1 cellular context compared by ENCODE assay signal in genomic region chr16:69330286-69331109, GRCh38.
A peak's percentile ranks its signal among the peaks of the same experiment; 100 is the strongest.
TF ChIP-seq lines count a peak whose summit lies in the region.

TSS of gene PDF (minus strand) at chr16:69330588. CDS start at chr16:69330570, 18 bp downstream.

TF ChIP-seq in HepG2, 621 proteins besides CTCF, POLR2A, EP300 and RAD21 (continued from another document and continues in another):
- TF ChIP-seq, protein P1, sequence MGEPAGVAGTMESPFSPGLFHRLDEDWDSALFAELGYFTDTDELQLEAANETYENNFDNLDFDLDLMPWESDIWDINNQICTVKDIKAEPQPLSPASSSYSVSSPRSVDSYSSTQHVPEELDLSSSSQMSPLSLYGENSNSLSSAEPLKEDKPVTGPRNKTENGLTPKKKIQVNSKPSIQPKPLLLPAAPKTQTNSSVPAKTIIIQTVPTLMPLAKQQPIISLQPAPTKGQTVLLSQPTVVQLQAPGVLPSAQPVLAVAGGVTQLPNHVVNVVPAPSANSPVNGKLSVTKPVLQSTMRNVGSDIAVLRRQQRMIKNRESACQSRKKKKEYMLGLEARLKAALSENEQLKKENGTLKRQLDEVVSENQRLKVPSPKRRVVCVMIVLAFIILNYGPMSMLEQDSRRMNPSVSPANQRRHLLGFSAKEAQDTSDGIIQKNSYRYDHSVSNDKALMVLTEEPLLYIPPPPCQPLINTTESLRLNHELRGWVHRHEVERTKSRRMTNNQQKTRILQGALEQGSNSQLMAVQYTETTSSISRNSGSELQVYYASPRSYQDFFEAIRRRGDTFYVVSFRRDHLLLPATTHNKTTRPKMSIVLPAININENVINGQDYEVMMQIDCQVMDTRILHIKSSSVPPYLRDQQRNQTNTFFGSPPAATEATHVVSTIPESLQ (CRISPR knock-in tag; conservative IDR thresholded peaks at IDR 0.05) = peak; percentile 86; the same call in 1 of the 2 replicates
- TF ChIP-seq ERF (CRISPR knock-in tag; IDR thresholded peaks at IDR 0.05) = peak; percentile 98
- peak; percentile 71; the same call in 1 of the 2 replicates for TF ChIP-seq RNF2 (conservative IDR thresholded peaks at IDR 0.05; ENCODE audit: low read depth)
- 0 out of 2 replicates have a peak, but pooled peaks have one; percentile 3 for TF ChIP-seq BHLHE40 (IDR thresholded peaks at IDR 0.05; ENCODE audit: low read length)
- peak; percentile 93 for TF ChIP-seq KDM4B (CRISPR knock-in tag; IDR thresholded peaks at IDR 0.05)
- TF ChIP-seq, protein P2, sequence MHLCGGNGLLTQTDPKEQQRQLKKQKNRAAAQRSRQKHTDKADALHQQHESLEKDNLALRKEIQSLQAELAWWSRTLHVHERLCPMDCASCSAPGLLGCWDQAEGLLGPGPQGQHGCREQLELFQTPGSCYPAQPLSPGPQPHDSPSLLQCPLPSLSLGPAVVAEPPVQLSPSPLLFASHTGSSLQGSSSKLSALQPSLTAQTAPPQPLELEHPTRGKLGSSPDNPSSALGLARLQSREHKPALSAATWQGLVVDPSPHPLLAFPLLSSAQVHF (CRISPR knock-in tag; IDR thresholded peaks at IDR 0.05) = peak; percentile 90
- TF ChIP-seq TSC22D2 (CRISPR knock-in tag; IDR thresholded peaks at IDR 0.05; ENCODE audit: borderline replicate concordance) = 0 out of 2 replicates have a peak, but pooled peaks have one; percentile 89
- peak; percentile 84 for TF ChIP-seq ISL2 (CRISPR knock-in tag; IDR thresholded peaks at IDR 0.05)
- peak; percentile 61; the same call in 1 of the 2 replicates for TF ChIP-seq NKX3-1 (CRISPR knock-in tag; IDR thresholded peaks at IDR 0.05)
- TF ChIP-seq TCF7L2 (IDR thresholded peaks at IDR 0.05; ENCODE audit: low read depth, low read length) = no peak
- TF ChIP-seq, protein P3, sequence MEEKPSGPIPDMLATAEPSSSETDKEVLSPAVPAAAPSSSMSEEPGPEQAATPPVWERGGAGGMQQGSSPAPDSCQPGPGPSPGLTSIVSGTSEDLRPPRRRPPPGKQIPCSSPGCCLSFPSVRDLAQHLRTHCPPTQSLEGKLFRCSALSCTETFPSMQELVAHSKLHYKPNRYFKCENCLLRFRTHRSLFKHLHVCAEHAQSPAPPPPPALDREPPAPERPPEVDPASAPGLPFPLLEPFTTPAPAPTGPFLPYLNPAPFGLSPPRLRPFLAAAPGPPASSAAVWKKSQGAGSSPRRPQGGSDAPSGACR (CRISPR knock-in tag; IDR thresholded peaks at IDR 0.05) = peak; percentile 63; the same call in 1 of the 2 replicates
- no peak for TF ChIP-seq ZBTB8A (CRISPR knock-in tag; IDR thresholded peaks at IDR 0.05; ENCODE audit: borderline replicate concordance, low read depth)
- TF ChIP-seq HNRNPH1 (optimal IDR thresholded peaks at IDR 0.05; ENCODE audit: low read depth, low read length) = peak; percentile 57
- TF ChIP-seq, protein P4, sequence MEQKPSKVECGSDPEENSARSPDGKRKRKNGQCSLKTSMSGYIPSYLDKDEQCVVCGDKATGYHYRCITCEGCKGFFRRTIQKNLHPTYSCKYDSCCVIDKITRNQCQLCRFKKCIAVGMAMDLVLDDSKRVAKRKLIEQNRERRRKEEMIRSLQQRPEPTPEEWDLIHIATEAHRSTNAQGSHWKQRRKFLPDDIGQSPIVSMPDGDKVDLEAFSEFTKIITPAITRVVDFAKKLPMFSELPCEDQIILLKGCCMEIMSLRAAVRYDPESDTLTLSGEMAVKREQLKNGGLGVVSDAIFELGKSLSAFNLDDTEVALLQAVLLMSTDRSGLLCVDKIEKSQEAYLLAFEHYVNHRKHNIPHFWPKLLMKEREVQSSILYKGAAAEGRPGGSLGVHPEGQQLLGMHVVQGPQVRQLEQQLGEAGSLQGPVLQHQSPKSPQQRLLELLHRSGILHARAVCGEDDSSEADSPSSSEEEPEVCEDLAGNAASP (CRISPR knock-in tag; IDR thresholded peaks at IDR 0.05; ENCODE audit: borderline replicate concordance) = peak; percentile 87
- 0 out of 2 replicates have a peak, but pooled peaks have one; percentile 27 for TF ChIP-seq ZBTB21 (CRISPR knock-in tag; IDR thresholded peaks at IDR 0.05)
- TF ChIP-seq ZNF747 (CRISPR knock-in tag; IDR thresholded peaks at IDR 0.05; ENCODE audit: borderline replicate concordance) = peak; percentile 95; the same call in 1 of the 2 replicates
- TF ChIP-seq BRCA1 (CRISPR knock-in tag; IDR thresholded peaks at IDR 0.05) = 0 out of 2 replicates have a peak, but pooled peaks have one; percentile 79
- TF ChIP-seq, protein P5, sequence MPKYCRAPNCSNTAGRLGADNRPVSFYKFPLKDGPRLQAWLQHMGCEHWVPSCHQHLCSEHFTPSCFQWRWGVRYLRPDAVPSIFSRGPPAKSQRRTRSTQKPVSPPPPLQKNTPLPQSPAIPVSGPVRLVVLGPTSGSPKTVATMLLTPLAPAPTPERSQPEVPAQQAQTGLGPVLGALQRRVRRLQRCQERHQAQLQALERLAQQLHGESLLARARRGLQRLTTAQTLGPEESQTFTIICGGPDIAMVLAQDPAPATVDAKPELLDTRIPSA (CRISPR knock-in tag; IDR thresholded peaks at IDR 0.05; ENCODE audit: borderline replicate concordance) = peak; percentile 25; the same call in 1 of the 2 replicates
- peak; percentile 72 for TF ChIP-seq PATZ1 (CRISPR knock-in tag; IDR thresholded peaks at IDR 0.05)
- no peak for TF ChIP-seq ZNF24 (IDR thresholded peaks at IDR 0.05)
- TF ChIP-seq, protein P6, sequence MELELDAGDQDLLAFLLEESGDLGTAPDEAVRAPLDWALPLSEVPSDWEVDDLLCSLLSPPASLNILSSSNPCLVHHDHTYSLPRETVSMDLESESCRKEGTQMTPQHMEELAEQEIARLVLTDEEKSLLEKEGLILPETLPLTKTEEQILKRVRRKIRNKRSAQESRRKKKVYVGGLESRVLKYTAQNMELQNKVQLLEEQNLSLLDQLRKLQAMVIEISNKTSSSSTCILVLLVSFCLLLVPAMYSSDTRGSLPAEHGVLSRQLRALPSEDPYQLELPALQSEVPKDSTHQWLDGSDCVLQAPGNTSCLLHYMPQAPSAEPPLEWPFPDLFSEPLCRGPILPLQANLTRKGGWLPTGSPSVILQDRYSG (CRISPR knock-in tag; IDR thresholded peaks at IDR 0.05) = no peak; the same call in 1 of the 2 replicates
- peak; percentile 92 for TF ChIP-seq MED13 (CRISPR knock-in tag; IDR thresholded peaks at IDR 0.05)
- TF ChIP-seq IRX3 (CRISPR knock-in tag; IDR thresholded peaks at IDR 0.05; ENCODE audit: borderline replicate concordance, low read depth) = no peak; the same call in 1 of the 2 replicates
- peak; percentile 67; the same call in 1 of the 2 replicates for TF ChIP-seq FOXA3 (CRISPR knock-in tag; IDR thresholded peaks at IDR 0.05)
- TF ChIP-seq ZBTB4 (CRISPR knock-in tag; IDR thresholded peaks at IDR 0.05; ENCODE audit: borderline replicate concordance) = no peak; the same call in 1 of the 2 replicates
- TF ChIP-seq, protein P7, sequence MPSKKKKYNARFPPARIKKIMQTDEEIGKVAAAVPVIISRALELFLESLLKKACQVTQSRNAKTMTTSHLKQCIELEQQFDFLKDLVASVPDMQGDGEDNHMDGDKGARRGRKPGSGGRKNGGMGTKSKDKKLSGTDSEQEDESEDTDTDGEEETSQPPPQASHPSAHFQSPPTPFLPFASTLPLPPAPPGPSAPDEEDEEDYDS (CRISPR knock-in tag; IDR thresholded peaks at IDR 0.05) = peak; percentile 80; the same call in 1 of the 2 replicates
- TF ChIP-seq TBX2 (CRISPR knock-in tag; IDR thresholded peaks at IDR 0.05; ENCODE audit: borderline replicate concordance) = peak; percentile 87
- peak; percentile 86; the same call in 1 of the 2 replicates for TF ChIP-seq ZNF33B (CRISPR knock-in tag; IDR thresholded peaks at IDR 0.05)
- peak; percentile 42; the same call in 1 of the 2 replicates for TF ChIP-seq TARDBP (CRISPR knock-in tag; IDR thresholded peaks at IDR 0.05)
- no peak for TF ChIP-seq GLMP (CRISPR knock-in tag; IDR thresholded peaks at IDR 0.05; ENCODE audit: borderline replicate concordance)
- peak; percentile 57; the same call in 1 of the 2 replicates for TF ChIP-seq ZMYM3 (CRISPR knock-in tag; IDR thresholded peaks at IDR 0.05)
- TF ChIP-seq HOXA9 (CRISPR knock-in tag; IDR thresholded peaks at IDR 0.05; ENCODE audit: borderline replicate concordance) = peak; percentile 70
- no peak for TF ChIP-seq TBX3 (IDR thresholded peaks at IDR 0.05; ENCODE audit: borderline replicate concordance)
- peak; percentile 88 for TF ChIP-seq XRCC5 (optimal IDR thresholded peaks at IDR 0.05; ENCODE audit: low read length)
- peak; percentile 90; the same call in 1 of the 2 replicates for TF ChIP-seq ZFX (CRISPR knock-in tag; IDR thresholded peaks at IDR 0.05; ENCODE audit: low read depth)
- no peak for TF ChIP-seq ARID2 (CRISPR knock-in tag; IDR thresholded peaks at IDR 0.05; ENCODE audit: borderline replicate concordance)
- TF ChIP-seq ZNF337 (CRISPR knock-in tag; IDR thresholded peaks at IDR 0.05; ENCODE audit: borderline replicate concordance, low read depth) = peak; percentile 50; the same call in 1 of the 2 replicates
- TF ChIP-seq GATA4 (IDR thresholded peaks at IDR 0.05; ENCODE audit: borderline replicate concordance, low read depth) = peak; percentile 43; the same call in 1 of the 2 replicates
- no peak for TF ChIP-seq MAFF (IDR thresholded peaks at IDR 0.05; ENCODE audit: low read depth, low read length)
- TF ChIP-seq, protein P8, sequence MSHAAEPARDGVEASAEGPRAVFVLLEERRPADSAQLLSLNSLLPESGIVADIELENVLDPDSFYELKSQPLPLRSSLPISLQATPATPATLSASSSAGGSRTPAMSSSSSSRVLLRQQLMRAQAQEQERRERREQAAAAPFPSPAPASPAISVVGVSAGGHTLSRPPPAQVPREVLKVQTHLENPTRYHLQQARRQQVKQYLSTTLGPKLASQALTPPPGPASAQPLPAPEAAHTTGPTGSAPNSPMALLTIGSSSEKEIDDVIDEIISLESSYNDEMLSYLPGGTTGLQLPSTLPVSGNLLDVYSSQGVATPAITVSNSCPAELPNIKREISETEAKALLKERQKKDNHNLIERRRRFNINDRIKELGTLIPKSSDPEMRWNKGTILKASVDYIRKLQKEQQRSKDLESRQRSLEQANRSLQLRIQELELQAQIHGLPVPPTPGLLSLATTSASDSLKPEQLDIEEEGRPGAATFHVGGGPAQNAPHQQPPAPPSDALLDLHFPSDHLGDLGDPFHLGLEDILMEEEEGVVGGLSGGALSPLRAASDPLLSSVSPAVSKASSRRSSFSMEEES (CRISPR knock-in tag; IDR thresholded peaks at IDR 0.05) = peak; percentile 60
- peak; percentile 90 for TF ChIP-seq MAX (IDR thresholded peaks at IDR 0.05)
- TF ChIP-seq STAT6 (CRISPR knock-in tag; IDR thresholded peaks at IDR 0.05; ENCODE audit: borderline replicate concordance) = peak; percentile 77; the same call in 1 of the 2 replicates
